8 cellular contexts compared by ENCODE assay signal in the genomic region with DNA sequence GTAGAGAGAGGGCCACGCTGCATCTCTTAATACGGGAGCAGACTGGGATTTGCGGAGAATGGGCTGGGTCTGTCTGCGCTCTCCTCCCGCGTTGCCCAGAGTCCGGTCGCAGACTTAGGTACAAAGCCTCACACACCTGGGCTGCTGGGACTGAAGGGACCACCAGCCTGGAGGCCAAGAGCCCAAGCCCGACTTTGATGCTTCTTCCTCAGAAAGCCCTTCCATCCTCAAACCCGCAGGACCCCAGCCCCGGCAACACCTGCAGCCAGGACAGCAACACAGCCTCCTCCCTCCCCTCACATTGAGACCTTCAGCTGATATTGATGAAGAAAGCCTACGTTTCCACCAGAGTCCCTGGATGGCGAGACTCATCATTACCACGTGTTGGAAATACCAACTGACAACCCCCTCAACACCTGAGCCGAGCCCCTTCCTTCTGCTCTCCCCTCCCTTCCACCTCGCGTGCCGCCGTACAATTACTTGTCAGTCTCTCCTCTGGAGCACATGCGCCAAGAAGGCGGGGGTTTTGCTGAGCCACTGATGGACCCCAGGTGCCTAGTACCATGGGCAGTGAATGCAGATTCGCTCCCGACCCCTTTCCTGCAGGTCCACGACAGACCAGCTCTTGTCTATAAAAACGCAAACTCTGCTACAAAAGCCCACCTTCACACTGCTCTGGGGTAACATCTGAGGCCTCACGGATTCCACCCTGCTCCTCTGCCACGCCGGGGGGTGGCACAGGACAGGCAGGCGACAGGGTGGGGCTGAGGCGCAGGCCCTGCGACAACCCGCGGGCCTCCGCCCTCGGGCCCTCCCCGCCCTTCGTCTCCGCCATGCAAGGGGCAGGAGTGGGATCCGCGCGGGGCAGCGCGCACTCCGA. TPM values are rescaled to one million over a fixed set of nuclear protein-coding genes. Genes with fewer than 3 reads are reported as not detected.
DNase-seq lines count a peak whose midpoint lies in the region; ATAC-seq and TF ChIP-seq lines count a peak whose summit lies in the region.

No MANE protein-coding gene starts in this region.

- CTCF ChIA-PET in Panc1 (lab: Charles Lee), result interaction anchor here (0.6 kb wide), 1 partner anchor 153 kb away, joined by 5 read pairs; no protein-coding TSS in a partner anchor

- intact Hi-C loops in Panc1 (cut with micrococcal nuclease; ENCODE audit: unreplicated experiment) (loop anchor here (5.0 kb wide), 2 partner anchors 76 to 141 kb away; no protein-coding TSS in a partner anchor), prostate gland (cut with DNase I) (no loop called here)

- TSS peak; percentile 79 for BruUV-seq in Panc1 (replicated peaks; lab: Mats Ljungman, UMichigan)

- H3K27me3 ChIP-seq in Panc1 (ENCODE audit: control insufficient read depth, insufficient read depth, low read length), result no peaks in the 10 kb centered on the region
- no peaks in the 10 kb centered on the region for H3K27me3 ChIP-seq in prostate gland (replicated peaks; ENCODE audit: insufficient read depth)

- POLR2A ChIA-PET in Panc1 (lab: Charles Lee), result no interaction called here

- H3K9me3 ChIP-seq in Panc1 (ENCODE audit: control insufficient read depth, insufficient read depth, low read depth, low read length) (no peaks in the 10 kb centered on the region), prostate gland (no peaks in the 10 kb centered on the region)

- H3K4me3 ChIP-seq in Panc1 (ENCODE audit: low read depth in 2 of 2, low read length in 2 of 2) (peak overlapping the region; percentile 80 to 84), prostate gland (peak overlapping the region; percentile 83 to 93)

- in situ Hi-C loops in Panc1 (cut with HindIII; ENCODE audit: low pct_unique_long_range_greater_than_20kb, low sequenced_read_pairs), result no loop called here

- no peak for ATAC-seq in Panc1

- peak overlapping the region; percentile 65 for H3K27ac ChIP-seq in Panc1 (ENCODE audit: low read length)
- H3K27ac ChIP-seq in prostate gland, result peak overlapping the region; percentile 79

- H3K36me3 ChIP-seq in Panc1 (ENCODE audit: control insufficient read depth, insufficient read depth, low read length) (no peaks in the 10 kb centered on the region; the same call in 1 of the 2 replicates), prostate gland (peaks cover 4 to 16% of the 10 kb centered on the region in 2 donors)

- TF ChIP-seq CTCF in Panc1 (IDR thresholded peaks at IDR 0.05), result no peak
- TF ChIP-seq CTCF in prostate gland (IDR thresholded peaks at IDR 0.05), result no peak

- TF ChIP-seq POLR2A in erythroblast (IDR thresholded peaks at IDR 0.05; ENCODE audit: low read length) (no peak), prostate gland (IDR thresholded peaks at IDR 0.05) (no peak)

- DNase-seq in DMS53 (lab: John Stamatoyannopoulos, UW) (peak; percentile 32), DMS53 treated with DMSO at 0.1 percent for 48 hours (lab: John Stamatoyannopoulos, UW; ENCODE audit: unreplicated experiment) (no peak), Panc1 (ENCODE audit: low read depth, low spot score) (no peak), erythroblast (lab: John Stamatoyannopoulos, UW) (peak; percentile 74 to 79), prostate gland (ENCODE audit: low spot score) (no peak), NCI-H1092 treated with DMSO at 0.1 percent for 48 hours (lab: John Stamatoyannopoulos, UW) (no peak), ecto neural progenitor cell (ENCODE audit: low spot score) (no peak), NCI-H2081 treated with DMSO at 0.1 percent for 48 hours (lab: John Stamatoyannopoulos, UW) (no peak)

- 16% methylated on average over 36 of the region's 44 CpGs for WGBS in prostate gland

- no peaks in the 10 kb centered on the region for H3K4me1 ChIP-seq in Panc1 (ENCODE audit: control insufficient read depth, insufficient read depth, low read length)
- peaks cover 15% of the 10 kb centered on the region for H3K4me1 ChIP-seq in prostate gland (replicated peaks)

RNA-seq across cellular contexts. Expression of a gene that starts 0.8 kb away (rescaled TPM):
- total RNA-seq in Panc1 (2021; ENCODE audit: unreplicated experiment), result 14.3 TPM
- polyA plus RNA-seq in Panc1 (2012; ENCODE audit: insufficient read length), result 14.2 TPM
- total RNA-seq in prostate gland, result 10 to 100 TPM; 25.2 to 50.3 TPM

RNA-seq across cellular contexts. Expression of a gene that starts 15.1 kb away (rescaled TPM):
- total RNA-seq in Panc1 (2021; ENCODE audit: unreplicated experiment) (47.5 TPM), prostate gland (10 to 100 TPM; 25.4 to 53.7 TPM)
- polyA plus RNA-seq in Panc1 (2012; ENCODE audit: insufficient read length), result 56.7 TPM

RNA-seq across cellular contexts. Expression of a gene that starts 20.2 kb away (rescaled TPM):
- total RNA-seq in Panc1 (2021; ENCODE audit: unreplicated experiment), result not detected
- polyA plus RNA-seq in Panc1 (2012; ENCODE audit: insufficient read length), result not detected
- total RNA-seq in prostate gland, result not detected

RNA-seq across cellular contexts. Expression of a gene that starts 24.3 kb away (rescaled TPM):
- total RNA-seq in Panc1 (2021; ENCODE audit: unreplicated experiment), result 6.3 TPM
- 10.7 TPM for polyA plus RNA-seq in Panc1 (2012; ENCODE audit: insufficient read length)
- total RNA-seq in prostate gland, result 10 to 100 TPM in 1 of 2 donors, 1 to 10 TPM in 1; 4.3 to 14.3 TPM

Comparison
In these comparisons a context has a peak if more than half of its experiments do, and no peak if none do; other contexts are left out.
1. DNase-seq: peak in DMS53 (single experiment) and erythroblast (2 of 2); none in DMS53 treated with DMSO at 0.1 percent for 48 hours (single experiment), Panc1 (single experiment), prostate gland (single experiment), NCI-H1092 treated with DMSO at 0.1 percent for 48 hours (single experiment), ecto neural progenitor cell (single experiment) and NCI-H2081 treated with DMSO at 0.1 percent for 48 hours (single experiment).